Comparison of ENCODE assay signal across 1 cellular context in the genomic region with DNA sequence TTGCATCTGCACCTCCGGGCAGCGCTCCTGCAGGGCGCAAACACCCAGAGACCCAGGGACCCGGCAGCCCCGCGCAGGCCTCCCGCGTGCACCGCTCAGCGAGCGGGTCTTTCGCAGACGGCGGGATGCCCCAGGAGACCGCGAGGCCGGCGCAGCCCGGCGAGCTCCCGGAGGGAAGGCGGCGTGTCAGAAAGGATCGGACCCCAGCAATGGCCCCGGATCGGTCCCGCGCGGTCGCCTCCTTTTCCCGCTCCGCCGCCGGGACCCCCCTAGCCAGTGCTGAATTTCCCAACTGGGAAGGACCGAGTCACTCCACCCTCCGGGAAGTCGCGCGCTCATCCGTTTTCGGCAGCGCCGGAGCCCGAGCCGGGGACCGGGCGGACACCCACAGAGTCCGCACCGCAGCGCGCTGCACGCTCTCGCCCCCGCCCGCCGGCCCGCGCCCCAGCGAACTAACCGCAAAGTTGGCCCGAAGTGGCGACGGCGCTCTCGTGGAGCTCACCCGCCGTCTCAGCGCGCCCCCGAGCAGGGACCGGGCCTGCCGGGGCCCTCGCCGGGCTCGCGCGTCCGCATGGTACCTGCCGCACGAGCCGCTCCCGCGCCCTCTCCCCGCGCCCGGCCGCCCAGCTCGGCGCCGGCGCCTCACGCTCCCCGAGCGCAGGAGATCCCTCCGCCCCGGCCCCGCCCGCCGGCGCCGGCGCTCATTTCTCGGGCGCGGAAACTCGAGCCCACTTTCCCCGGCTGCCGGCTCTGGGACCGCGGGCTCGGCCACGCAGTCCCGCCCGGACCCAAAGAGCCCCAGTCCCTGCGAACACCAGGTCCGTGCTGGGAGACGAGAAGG.
TF ChIP-seq lines count a peak whose summit lies in the region.

Gene FAT1 (minus strand): TSS at position 650 of the 841 bp plus-strand sequence. CDS start 14,029 bp downstream, outside the sequence.

TF ChIP-seq in SK-N-SH, 30 proteins besides CTCF, POLR2A, EP300 and RAD21 (continued from another document):
- TF ChIP-seq REST (IDR thresholded peaks at IDR 0.05; ENCODE audit: low read depth, low read length): no peak
- no peak for TF ChIP-seq GABPA (IDR thresholded peaks at IDR 0.05; ENCODE audit: low read depth)
- TF ChIP-seq NRF1 (IDR thresholded peaks at IDR 0.05; ENCODE audit: low read depth, low read length): no peak
- no peak for TF ChIP-seq MEF2A (IDR thresholded peaks at IDR 0.05; ENCODE audit: borderline replicate concordance, low read depth)
- TF ChIP-seq FOXM1 (IDR thresholded peaks at IDR 0.05; ENCODE audit: low read depth): no peak
- TF ChIP-seq RXRA (IDR thresholded peaks at IDR 0.05; ENCODE audit: borderline replicate concordance, low read depth): no peak
- TF ChIP-seq ELF1 (IDR thresholded peaks at IDR 0.05): no peak
